Comparison of ENCODE assay signal across 1 cellular context in the genomic region with DNA sequence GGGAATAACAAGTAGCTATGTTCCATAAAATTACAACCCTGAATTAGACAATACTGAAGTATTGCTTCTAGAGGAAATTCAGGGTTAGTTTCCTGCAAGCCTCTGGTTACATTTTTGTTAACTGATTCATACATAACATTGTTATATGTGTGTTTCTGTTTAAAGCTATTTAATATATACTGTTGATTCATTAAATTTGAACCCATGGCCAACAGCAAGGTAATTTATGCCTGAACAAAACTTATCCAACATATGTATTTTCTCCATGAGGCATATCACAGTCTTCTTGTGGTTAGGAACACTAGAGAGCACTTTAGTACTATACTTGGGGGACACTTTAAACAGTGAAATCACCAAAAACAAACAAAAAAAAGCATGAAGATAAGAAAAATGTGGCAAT.
TF ChIP-seq lines count a peak whose summit lies in the region.

No MANE protein-coding gene starts in this region.

TF ChIP-seq in IMR-90, 13 proteins besides CTCF, POLR2A, EP300 and RAD21 (continued from another document):
- TF ChIP-seq, protein P1, sequence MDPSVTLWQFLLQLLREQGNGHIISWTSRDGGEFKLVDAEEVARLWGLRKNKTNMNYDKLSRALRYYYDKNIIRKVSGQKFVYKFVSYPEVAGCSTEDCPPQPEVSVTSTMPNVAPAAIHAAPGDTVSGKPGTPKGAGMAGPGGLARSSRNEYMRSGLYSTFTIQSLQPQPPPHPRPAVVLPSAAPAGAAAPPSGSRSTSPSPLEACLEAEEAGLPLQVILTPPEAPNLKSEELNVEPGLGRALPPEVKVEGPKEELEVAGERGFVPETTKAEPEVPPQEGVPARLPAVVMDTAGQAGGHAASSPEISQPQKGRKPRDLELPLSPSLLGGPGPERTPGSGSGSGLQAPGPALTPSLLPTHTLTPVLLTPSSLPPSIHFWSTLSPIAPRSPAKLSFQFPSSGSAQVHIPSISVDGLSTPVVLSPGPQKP (IDR thresholded peaks at IDR 0.05; ENCODE audit: borderline replicate concordance, low read depth, low read length): no peak
- no peak for TF ChIP-seq MAFK (IDR thresholded peaks at IDR 0.05; ENCODE audit: low read depth, low read length)
- TF ChIP-seq, protein P2, sequence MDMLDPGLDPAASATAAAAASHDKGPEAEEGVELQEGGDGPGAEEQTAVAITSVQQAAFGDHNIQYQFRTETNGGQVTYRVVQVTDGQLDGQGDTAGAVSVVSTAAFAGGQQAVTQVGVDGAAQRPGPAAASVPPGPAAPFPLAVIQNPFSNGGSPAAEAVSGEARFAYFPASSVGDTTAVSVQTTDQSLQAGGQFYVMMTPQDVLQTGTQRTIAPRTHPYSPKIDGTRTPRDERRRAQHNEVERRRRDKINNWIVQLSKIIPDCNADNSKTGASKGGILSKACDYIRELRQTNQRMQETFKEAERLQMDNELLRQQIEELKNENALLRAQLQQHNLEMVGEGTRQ (IDR thresholded peaks at IDR 0.05; ENCODE audit: low read depth, low read length): no peak
TF ChIP-seq in IMR-90: peak in this region for 0.
